Comparison of ENCODE assay signal across 8 cellular contexts in the genomic region with DNA sequence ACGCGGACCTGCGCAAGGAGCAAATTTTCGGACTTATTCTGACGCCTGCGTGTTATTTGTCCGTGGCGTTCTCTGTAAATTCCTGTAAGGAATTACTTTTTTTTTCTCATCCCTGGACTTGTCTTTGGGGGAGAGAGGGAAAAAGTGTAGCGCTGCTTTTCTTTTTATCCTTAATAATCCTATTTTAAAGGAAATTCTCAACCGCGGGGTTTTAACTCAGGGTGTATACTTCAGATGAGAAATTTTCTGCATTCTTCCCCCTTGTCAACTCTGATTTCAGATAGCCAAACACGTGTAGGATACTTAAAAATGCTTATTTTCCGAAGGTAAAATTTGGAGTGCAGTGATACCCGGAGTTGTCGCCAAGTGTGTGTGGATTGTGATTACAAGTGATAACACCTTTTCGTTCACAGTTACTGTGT. TPM values are rescaled to one million over a fixed set of nuclear protein-coding genes. Genes with fewer than 3 reads are reported as not detected.
DNase-seq lines count a peak whose midpoint lies in the region; ATAC-seq lines count a peak whose summit lies in the region.

No MANE protein-coding gene starts in this region.

- no peaks in the 10 kb centered on the region for H3K27me3 Mint-ChIP-seq in stimulated activated naive CD8-positive, alpha-beta T cell treated with anti-CD3 and anti-CD28 coated beads, Interleukin-15, Interleukin-2, amounts not matched to agents 100 ng/mL and 50 ng/mL, for 24 hours
- no peaks in the 10 kb centered on the region for H3K27me3 Mint-ChIP-seq in activated naive CD8-positive, alpha-beta T cell treated with anti-CD3 and anti-CD28 coated beads for 36 hours

- peak overlapping the region; percentile 96 for H3K27ac Mint-ChIP-seq in stimulated activated naive CD8-positive, alpha-beta T cell treated with anti-CD3 and anti-CD28 coated beads, Interleukin-15, Interleukin-2, amounts not matched to agents 100 ng/mL and 50 ng/mL, for 24 hours
- peak overlapping the region; percentile 94 for H3K27ac Mint-ChIP-seq in activated naive CD8-positive, alpha-beta T cell treated with anti-CD3 and anti-CD28 coated beads for 36 hours

- H3K36me3 Mint-ChIP-seq in stimulated activated naive CD8-positive, alpha-beta T cell treated with anti-CD3 and anti-CD28 coated beads, Interleukin-15, Interleukin-2, amounts not matched to agents 100 ng/mL and 50 ng/mL, for 24 hours (ENCODE audit: low read depth), result peaks cover 16% of the 10 kb centered on the region
- H3K36me3 Mint-ChIP-seq in activated naive CD8-positive, alpha-beta T cell treated with anti-CD3 and anti-CD28 coated beads for 36 hours, result peaks cover 19% of the 10 kb centered on the region

- no peaks in the 10 kb centered on the region for H3K27me3 ChIP-seq in subcutaneous abdominal adipose tissue (ENCODE audit: control insufficient read depth in 5 of 5, insufficient read depth in 4 of 5, low read length in 5 of 5)

- ATAC-seq in stimulated activated naive CD8-positive, alpha-beta T cell treated with anti-CD3 and anti-CD28 coated beads, Interleukin-15, Interleukin-2, amounts not matched to agents 100 U/mL and 50 U/mL, for 24 hours, result no peak
- no peak for ATAC-seq in GM19455 (IDR thresholded peaks at IDR 0.05; ENCODE audit: unreplicated experiment)

- H3K4me3 ChIP-seq in iPS-18c (ENCODE audit: insufficient read depth, low read depth, low read length) (peak overlapping the region; percentile 96), subcutaneous abdominal adipose tissue (ENCODE audit: low read depth in 1 of 5, low read length in 5 of 5) (peak overlapping the region; percentile 84 to 99 (median 90))

- peaks cover 57% of the 10 kb centered on the region for H3K4me1 Mint-ChIP-seq in stimulated activated naive CD8-positive, alpha-beta T cell treated with anti-CD3 and anti-CD28 coated beads, Interleukin-15, Interleukin-2, amounts not matched to agents 100 ng/mL and 50 ng/mL, for 24 hours (ENCODE audit: low read depth)
- peaks cover 36% of the 10 kb centered on the region for H3K4me1 Mint-ChIP-seq in activated naive CD8-positive, alpha-beta T cell treated with anti-CD3 and anti-CD28 coated beads for 36 hours

- peaks cover 0 to 3% (median 0%) of the 10 kb centered on the region in 5 donors for H3K36me3 ChIP-seq in subcutaneous abdominal adipose tissue (ENCODE audit: control insufficient read depth in 5 of 5, insufficient read depth in 5 of 5, low read length in 5 of 5)

- H3K4me1 ChIP-seq in subcutaneous abdominal adipose tissue (ENCODE audit: control insufficient read depth in 5 of 5, insufficient read depth in 5 of 5, low read length in 5 of 5), result peaks cover 2 to 30% (median 26%) of the 10 kb centered on the region in 5 donors

- no peak for DNase-seq in stimulated activated naive CD8-positive, alpha-beta T cell treated with anti-CD3 and anti-CD28 coated beads, Interleukin-15, Interleukin-2, amounts not matched to agents 100 U/mL and 50 U/mL, for 24 hours
- no peak for DNase-seq in activated naive CD8-positive, alpha-beta T cell treated with anti-CD3 and anti-CD28 coated beads for 36 hours
- no peak for DNase-seq in 8988T
- no peak for DNase-seq in SW 1271 (lab: John Stamatoyannopoulos, UW)

- peak overlapping the region; percentile 73 to 97 (median 95) for H3K9ac ChIP-seq in subcutaneous abdominal adipose tissue (ENCODE audit: low read length in 5 of 5)

- no peaks in the 10 kb centered on the region for H3K9me3 ChIP-seq in iPS-18c (ENCODE audit: control insufficient read depth, insufficient read depth, low read length)
- H3K9me3 ChIP-seq in subcutaneous abdominal adipose tissue (ENCODE audit: control insufficient read depth in 5 of 5, low read length in 5 of 5), result no peaks in the 10 kb centered on the region

- peak overlapping the region; percentile 96 for H3K27ac ChIP-seq in subcutaneous abdominal adipose tissue (ENCODE audit: low read depth, low read length)

- H3K9me3 Mint-ChIP-seq in stimulated activated naive CD8-positive, alpha-beta T cell treated with anti-CD3 and anti-CD28 coated beads, Interleukin-15, Interleukin-2, amounts not matched to agents 100 ng/mL and 50 ng/mL, for 24 hours, result no peaks in the 10 kb centered on the region
- H3K9me3 Mint-ChIP-seq in activated naive CD8-positive, alpha-beta T cell treated with anti-CD3 and anti-CD28 coated beads for 36 hours, result no peaks in the 10 kb centered on the region

- peak overlapping the region; percentile 98 for H3K4me3 Mint-ChIP-seq in stimulated activated naive CD8-positive, alpha-beta T cell treated with anti-CD3 and anti-CD28 coated beads, Interleukin-15, Interleukin-2, amounts not matched to agents 100 ng/mL and 50 ng/mL, for 24 hours
- peak overlapping the region; percentile 98 for H3K4me3 Mint-ChIP-seq in activated naive CD8-positive, alpha-beta T cell treated with anti-CD3 and anti-CD28 coated beads for 36 hours

RNA-seq across cellular contexts. Expression of a gene that starts 0.9 kb away (rescaled TPM):
- 10 to 100 TPM; 78.0 to 78.7 TPM for total RNA-seq in activated naive CD8-positive, alpha-beta T cell treated with anti-CD3 and anti-CD28 coated beads for 36 hours

RNA-seq across cellular contexts. Expression of a gene that starts 55.4 kb away (rescaled TPM):
- total RNA-seq in activated naive CD8-positive, alpha-beta T cell treated with anti-CD3 and anti-CD28 coated beads for 36 hours, result 10 to 100 TPM; 40.0 to 45.3 TPM
